In the genomic region with DNA sequence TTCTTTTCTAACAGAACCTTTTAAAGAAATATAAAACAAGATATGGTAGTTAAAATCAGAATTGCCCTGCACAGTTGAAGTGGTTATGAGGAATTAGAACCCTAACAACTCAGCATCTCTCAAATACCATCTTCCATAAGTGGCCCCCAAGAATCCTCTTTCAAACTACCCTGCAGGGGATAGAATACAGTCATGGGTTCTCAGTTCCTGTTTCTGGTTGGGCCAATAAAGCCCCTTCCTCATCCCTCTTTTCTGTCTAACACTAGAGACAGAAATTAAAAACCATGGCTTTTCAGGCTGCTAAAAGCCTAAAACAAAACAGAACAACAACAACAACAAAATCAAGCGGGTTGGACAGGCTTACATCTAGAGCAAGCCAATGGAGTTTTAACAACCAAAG, we compare ENCODE assay signal across 8 cellular contexts. TPM values are rescaled to one million over a fixed set of nuclear protein-coding genes. Genes with fewer than 3 reads are reported as not detected.
DNase-seq lines count a peak whose midpoint lies in the region; ATAC-seq and TF ChIP-seq lines count a peak whose summit lies in the region.
"Had no signal": no experiment of that assay in that cellular context is flagged by ENCODE, and none has a peak within 500 bp of the region (broad histone marks: within the 10 kb centered on the region; RNA-seq: fewer than 3 reads in every experiment).

No MANE protein-coding gene starts in this region.

- DNase-seq in dorsolateral prefrontal cortex = no peak
- DNase-seq in testis = no peak
- no peak for DNase-seq in omental fat pad (ENCODE audit: low spot score)
- no peak for DNase-seq in HEK293T (ENCODE audit: extremely low spot score)
- DNase-seq in foreskin melanocyte = no peak

- CTCF ChIA-PET in HEK293T (lab: Yijun Ruan, JAX) = interaction anchor here (0.6 to 1.4 kb wide), 5 partner anchors 9 to 550 kb away, joined by 3 to 6 read pairs (median 3); no protein-coding TSS in a partner anchor

- POLR2A ChIA-PET in HEK293T (lab: Yijun Ruan, JAX) = interaction anchor here (1.7 kb wide), 1 partner anchor 87 kb away, joined by 5 read pairs; a partner anchor contains a TSS

- intact Hi-C loops in dorsolateral prefrontal cortex (cut with DNase I) (no loop called here), testis (cut with DNase I; ENCODE audit: low total_unique reads) (no loop called here)

- peak; percentile 11 for ATAC-seq in GM19455 (IDR thresholded peaks at IDR 0.05; ENCODE audit: unreplicated experiment)
- peak; percentile 4 for ATAC-seq in HG03097 (IDR thresholded peaks at IDR 0.05; ENCODE audit: low FRiP score, unreplicated experiment)
- no peak for ATAC-seq in omental fat pad (ENCODE audit: low FRiP score)
- ATAC-seq: left lobe of liver had no signal

- peaks cover 20% of the 10 kb centered on the region for H3K4me1 ChIP-seq in testis

- H3K27me3 ChIP-seq in dorsolateral prefrontal cortex (no peaks in the 10 kb centered on the region), testis (no peaks in the 10 kb centered on the region)

- no peaks in the 10 kb centered on the region for H3K36me3 ChIP-seq in testis (ENCODE audit: low read depth, missing control alignments)

- H3K9me3 ChIP-seq in testis = no peaks in the 10 kb centered on the region

- H3K27ac ChIP-seq in dorsolateral prefrontal cortex = peak overlapping the region; percentile 46 to 96 (median 87)
- peak overlapping the region; percentile 35 to 86 for H3K27ac ChIP-seq in testis

- 85 to 100% methylated on average over 1 of the region's 1 CpG for WGBS in testis, 2 donors

- H3K4me3 ChIP-seq in dorsolateral prefrontal cortex (peak overlapping the region in 40 of 59 donors; percentile 9 to 68 (median 52)), testis (no peak overlapping the region)

- no peak for TF ChIP-seq CTCF in dorsolateral prefrontal cortex (IDR thresholded peaks at IDR 0.05 in 54 of 56, conservative IDR thresholded peaks at IDR 0.05 in 2 of 56; ENCODE audit: low read depth in 1 of 56, partially characterized antibody in 56 of 56)
- TF ChIP-seq CTCF in testis (IDR thresholded peaks at IDR 0.05) = no peak
- TF ChIP-seq CTCF in omental fat pad (IDR thresholded peaks at IDR 0.05) = no peak

- TF ChIP-seq POLR2A in testis (IDR thresholded peaks at IDR 0.05) = no peak

TF ChIP-seq in HEK293T, 16 proteins besides CTCF, POLR2A, EP300 and RAD21:
- TF ChIP-seq SUZ12 (IDR thresholded peaks at IDR 0.05) = no peak
- no peak for TF ChIP-seq ARNT (IDR thresholded peaks at IDR 0.05)
- no peak for TF ChIP-seq HDGF (IDR thresholded peaks at IDR 0.05; ENCODE audit: borderline replicate concordance)
- no peak for TF ChIP-seq NFRKB (IDR thresholded peaks at IDR 0.05)
- TF ChIP-seq, protein P1, sequence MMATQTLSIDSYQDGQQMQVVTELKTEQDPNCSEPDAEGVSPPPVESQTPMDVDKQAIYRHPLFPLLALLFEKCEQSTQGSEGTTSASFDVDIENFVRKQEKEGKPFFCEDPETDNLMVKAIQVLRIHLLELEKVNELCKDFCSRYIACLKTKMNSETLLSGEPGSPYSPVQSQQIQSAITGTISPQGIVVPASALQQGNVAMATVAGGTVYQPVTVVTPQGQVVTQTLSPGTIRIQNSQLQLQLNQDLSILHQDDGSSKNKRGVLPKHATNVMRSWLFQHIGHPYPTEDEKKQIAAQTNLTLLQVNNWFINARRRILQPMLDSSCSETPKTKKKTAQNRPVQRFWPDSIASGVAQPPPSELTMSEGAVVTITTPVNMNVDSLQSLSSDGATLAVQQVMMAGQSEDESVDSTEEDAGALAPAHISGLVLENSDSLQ (IDR thresholded peaks at IDR 0.05) = no peak
- no peak for TF ChIP-seq LEF1 (IDR thresholded peaks at IDR 0.05; ENCODE audit: borderline replicate concordance)
- no peak for TF ChIP-seq ZNF384 (IDR thresholded peaks at IDR 0.05)
- no peak for TF ChIP-seq FOXK2 (IDR thresholded peaks at IDR 0.05)
- TF ChIP-seq BHLHE40 (IDR thresholded peaks at IDR 0.05; ENCODE audit: borderline replicate concordance) = no peak
- TF ChIP-seq SP1 (IDR thresholded peaks at IDR 0.05) = no peak
- TF ChIP-seq FOXM1 (IDR thresholded peaks at IDR 0.05; ENCODE audit: borderline replicate concordance) = no peak
- no peak for TF ChIP-seq TARDBP (IDR thresholded peaks at IDR 0.05)
- no peak for TF ChIP-seq CTBP1 (IDR thresholded peaks at IDR 0.05; ENCODE audit: borderline replicate concordance)
- no peak for TF ChIP-seq ELF4 (IDR thresholded peaks at IDR 0.05)
- TF ChIP-seq FOXA1 (IDR thresholded peaks at IDR 0.05) = no peak
- TF ChIP-seq L3MBTL2 (conservative IDR thresholded peaks at IDR 0.05) = no peak

RNA-seq across cellular contexts. Expression of a gene that starts 6.7 kb away (rescaled TPM):
- 10 to 100 TPM in 87 of 120 experiments, 1 to 10 TPM in 33; 7.3 to 17.7 (median 10.5) TPM for total RNA-seq in dorsolateral prefrontal cortex
- total RNA-seq in testis = 10 to 100 TPM; 15.4 to 17.7 TPM
- polyA plus RNA-seq in testis (ENCODE audit: insufficient read depth, low read depth, low replicate concordance) = 5.2 TPM
- total RNA-seq in omental fat pad = 1 to 10 TPM; 3.4 to 9.0 (median 4.9) TPM

Comparison
In these comparisons a context has a peak if more than half of its experiments do, and no peak if none do; other contexts are left out.
1. H3K4me3 ChIP-seq: peak in dorsolateral prefrontal cortex (40 of 59); none in testis (0 of 2).